Comparison of ENCODE assay signal across 23 cellular contexts in the genomic region with DNA sequence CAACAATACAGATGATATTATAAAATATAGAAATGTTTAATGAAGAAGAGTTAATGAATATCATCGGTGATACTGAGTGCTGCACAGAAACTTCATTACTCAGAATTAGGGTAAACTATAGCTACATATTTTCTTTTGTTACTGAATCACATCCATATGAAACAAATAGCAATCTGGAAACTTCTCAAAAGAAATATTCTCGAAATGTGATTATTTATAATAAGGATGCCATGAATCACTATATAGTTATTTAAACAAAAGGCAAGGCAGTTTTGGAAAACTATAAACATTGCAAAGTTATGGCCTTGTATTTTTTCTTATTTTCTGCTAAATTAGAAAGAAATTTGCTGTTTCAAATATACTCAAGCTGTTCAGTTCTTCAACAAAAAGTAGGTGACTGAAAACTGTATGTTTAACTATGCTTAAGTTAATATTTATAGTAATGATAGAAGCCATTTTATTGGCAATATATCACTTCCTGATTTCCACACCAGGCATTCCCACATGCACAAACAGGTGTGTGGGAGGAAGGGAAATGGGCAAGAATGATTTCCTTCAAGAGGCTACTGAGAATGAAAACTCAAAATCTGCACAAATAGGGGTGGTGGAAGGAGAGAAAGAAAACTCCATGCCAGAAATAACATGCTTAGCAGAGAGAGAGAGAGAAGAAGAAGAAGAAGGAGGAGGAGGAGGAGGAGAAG.
DNase-seq lines count a peak whose midpoint lies in the region; ATAC-seq and FAIRE-seq lines count a peak whose summit lies in the region.
"Had no signal": no experiment of that assay in that cellular context is flagged by ENCODE, and none has a peak within 500 bp of the region (broad histone marks: within the 10 kb centered on the region; RNA-seq: fewer than 3 reads in every experiment).

No MANE protein-coding gene starts in this region.

- DNase-seq in CD1c-positive myeloid dendritic cell (ENCODE audit: extremely low spot score) (peak; percentile 23), HCEC 1CT (peak; percentile 27), fibroblast of gingiva (ENCODE audit: low read depth) (peak; percentile 64), NCI-H345 (lab: John Stamatoyannopoulos, UW) (no peak), NCI-H748 (lab: John Stamatoyannopoulos, UW; ENCODE audit: unreplicated experiment) (no peak)
- DNase-seq in activated CD4-positive, alpha-beta T cell treated with anti-CD3 and anti-CD28 coated beads for 1 hour: no peak
- DNase-seq: Calu3; CD8-positive, alpha-beta memory T cell; DMS153; GF-D8; Kasumi-1; MG63; NCI-H1048; NCI-H1417 treated with DMSO at 0.1 percent for 48 hours; NCI-H187; NCI-H2107; NCI-H69; PC-9; RPMI8226; SHP77 had no signal

- FAIRE-seq in islet of Langerhans (lab: Jason Lieb, UNC): peak; percentile 58
- FAIRE-seq: H1 had no signal

- ATAC-seq in HG02973 (IDR thresholded peaks at IDR 0.05; ENCODE audit: unreplicated experiment): no peak

Comparison
In these comparisons a context has a peak if more than half of its experiments do, and no peak if none do; other contexts are left out.
1. DNase-seq: peak in CD1c-positive myeloid dendritic cell (single experiment), HCEC 1CT (single experiment) and fibroblast of gingiva (single experiment); none in NCI-H345 (single experiment), activated CD4-positive, alpha-beta T cell treated with anti-CD3 and anti-CD28 coated beads for 1 hour (single experiment) and NCI-H748 (single experiment).